28 cellular contexts compared by ENCODE assay signal in genomic region chr14:56661478-56661877, GRCh38.
"Had no signal": no experiment of that assay in that cellular context is flagged by ENCODE, and none has a peak within 500 bp of the region (broad histone marks: within the 10 kb centered on the region; RNA-seq: fewer than 3 reads in every experiment).

No MANE protein-coding gene starts in this region.

- H3K4me3 ChIP-seq: adrenal gland, breast epithelium, cardiac muscle cell, colonic mucosa, esophagus squamous epithelium, gastroesophageal sphincter had no signal

- H3K4me3 Mint-ChIP-seq: activated CD4-positive, alpha-beta T cell treated with anti-CD3 and anti-CD28 coated beads for 36 hours; activated CD8-positive, alpha-beta T cell treated with anti-CD3 and anti-CD28 coated beads for 36 hours; activated naive CD4-positive, alpha-beta T cell treated with anti-CD3 and anti-CD28 coated beads for 36 hours; activated naive CD4-positive, alpha-beta T cell treated with anti-CD3 and anti-CD28 coated beads, Interleukin-2, amount 50 U/mL, for 24 hours; activated naive CD8-positive, alpha-beta T cell treated with anti-CD3 and anti-CD28 coated beads for 36 hours; activated naive CD8-positive, alpha-beta T cell treated with anti-CD3 and anti-CD28 coated beads, Interleukin-2, amount 50 U/mL, for 24 hours; activated T-cell treated with anti-CD3 and anti-CD28 coated beads, Interleukin-2, amount 50 U/mL, for 4 hours; activated T-helper 17 cell treated with anti-CD3 and anti-CD28 coated beads, Interleukin-2, amount 50 U/mL, for 72 hours; brain had no signal

- H3K4me1 Mint-ChIP-seq: activated CD4-positive, alpha-beta T cell treated with anti-CD3 and anti-CD28 coated beads for 36 hours; activated naive CD4-positive, alpha-beta T cell treated with anti-CD3 and anti-CD28 coated beads, Interleukin-2, amount 50 U/mL, for 24 hours; activated naive CD8-positive, alpha-beta T cell treated with anti-CD3 and anti-CD28 coated beads for 36 hours; activated naive CD8-positive, alpha-beta T cell treated with anti-CD3 and anti-CD28 coated beads, Interleukin-2, amount 50 U/mL, for 24 hours; activated T-helper 17 cell treated with anti-CD3 and anti-CD28 coated beads, Interleukin-2, amount 50 U/mL, for 72 hours had no signal

- H3K27me3 ChIP-seq: adrenal gland, breast epithelium, colonic mucosa, esophagus squamous epithelium, gastroesophageal sphincter had no signal

- H3K4me1 ChIP-seq: adrenal gland, breast epithelium, colonic mucosa, gastroesophageal sphincter had no signal

- H3K9me3 Mint-ChIP-seq: activated CD8-positive, alpha-beta T cell treated with anti-CD3 and anti-CD28 coated beads for 36 hours had no signal

- H3K36me3 ChIP-seq: adrenal gland, breast epithelium, cardiac muscle cell, colonic mucosa, esophagus squamous epithelium, gastroesophageal sphincter had no signal

- H3K27ac Mint-ChIP-seq: activated CD4-positive, alpha-beta T cell treated with anti-CD3 and anti-CD28 coated beads for 36 hours; activated CD8-positive, alpha-beta T cell treated with anti-CD3 and anti-CD28 coated beads for 36 hours; activated naive CD4-positive, alpha-beta T cell treated with anti-CD3 and anti-CD28 coated beads for 36 hours; activated naive CD4-positive, alpha-beta T cell treated with anti-CD3 and anti-CD28 coated beads, Interleukin-2, amount 50 U/mL, for 24 hours; activated naive CD8-positive, alpha-beta T cell treated with anti-CD3 and anti-CD28 coated beads for 36 hours; activated naive CD8-positive, alpha-beta T cell treated with anti-CD3 and anti-CD28 coated beads, Interleukin-2, amount 50 U/mL, for 24 hours; activated T-helper 17 cell treated with anti-CD3 and anti-CD28 coated beads, Interleukin-2, amount 50 U/mL, for 72 hours had no signal

- H3K9me3 ChIP-seq: adrenal gland, colonic mucosa, esophagus squamous epithelium, gastroesophageal sphincter had no signal

- H3K27me3 Mint-ChIP-seq: activated CD8-positive, alpha-beta T cell treated with anti-CD3 and anti-CD28 coated beads for 36 hours; activated naive CD8-positive, alpha-beta T cell treated with anti-CD3 and anti-CD28 coated beads for 36 hours; activated naive CD8-positive, alpha-beta T cell treated with anti-CD3 and anti-CD28 coated beads, Interleukin-2, amount 50 U/mL, for 24 hours had no signal

- DNase-seq: activated CD4-positive, alpha-beta T cell treated with anti-CD3 and anti-CD28 coated beads for 36 hours; activated CD4-positive, alpha-beta T cell treated with anti-CD3 and anti-CD28 coated beads, Interleukin-2, amount 50 U/mL, for 1 hour; activated CD4-positive, alpha-beta T cell treated with anti-CD3 and anti-CD28 coated beads, Interleukin-2, amount 50 U/mL, for 48 hours; activated CD4-positive, CD25-positive, alpha-beta regulatory T cell; activated CD4-positive, CD25-positive, alpha-beta regulatory T cell treated with anti-CD3 and anti-CD28 coated beads, Interleukin-2, amount 50 U/mL, for 72 hours; activated CD8-positive, alpha-beta memory T cell treated with anti-CD3 and anti-CD28 coated beads for 24 hours; activated CD8-positive, alpha-beta T cell treated with anti-CD3 and anti-CD28 coated beads for 36 hours; activated effector memory CD4-positive, alpha-beta T cell treated with Interleukin-2 at 50 U/mL for 16 hours; activated naive CD4-positive, alpha-beta T cell treated with anti-CD3 and anti-CD28 coated beads for 36 hours; activated naive CD8-positive, alpha-beta T cell treated with anti-CD3 and anti-CD28 coated beads for 36 hours; activated naive CD8-positive, alpha-beta T cell treated with anti-CD3 and anti-CD28 coated beads, Interleukin-2, amount 50 U/mL, for 24 hours; activated T-cell treated with anti-CD3 and anti-CD28 coated beads, Interleukin-2, amount 50 U/mL, for 4 hours; adrenal gland; amygdala; aorta; central memory CD4-positive, alpha-beta T cell; cerebellar nuclear complex; colonic mucosa; effector CD8-positive, alpha-beta T cell; esophagus squamous epithelium; foreskin melanocyte; T-helper 2 cell had no signal
